In the genomic region with DNA sequence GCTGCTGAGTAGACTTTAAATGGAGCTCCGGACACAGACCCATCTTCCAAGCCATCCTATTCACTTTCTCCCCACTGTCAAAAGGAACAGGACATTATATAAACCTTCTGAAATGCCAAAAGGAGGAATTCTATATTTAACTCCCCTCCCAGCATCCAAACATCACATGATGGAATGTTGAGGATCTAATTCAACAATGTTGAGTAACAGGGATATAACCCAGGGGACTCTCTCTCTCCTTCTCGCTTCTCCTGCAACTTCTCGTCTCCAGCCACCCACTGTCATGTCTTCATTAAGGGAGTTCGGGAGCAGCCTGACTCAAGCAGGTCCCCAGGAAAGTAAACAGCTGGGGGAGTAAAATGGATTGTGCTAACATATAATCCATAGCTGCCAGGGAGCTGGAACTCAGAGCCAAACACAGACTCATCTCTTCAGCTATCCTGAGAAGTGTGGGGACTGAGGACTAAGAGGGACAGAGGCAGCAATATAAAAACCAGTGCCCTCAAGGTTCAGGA, we compare ENCODE assay signal across 18 cellular contexts. TPM values are rescaled to one million over a fixed set of nuclear protein-coding genes. Genes with fewer than 3 reads are reported as not detected.
"Had no signal": no experiment of that assay in that cellular context is flagged by ENCODE, and none has a peak within 500 bp of the region (broad histone marks: within the 10 kb centered on the region; RNA-seq: fewer than 3 reads in every experiment).

No MANE protein-coding gene starts in this region.

- H3K4me3 ChIP-seq: testis had no signal

- H3K27ac ChIP-seq: testis had no signal

- DNase-seq: activated B cell treated with CpG ODN at 0.5 μM for 24 hours; activated CD4-positive, alpha-beta T cell treated with anti-CD3 and anti-CD28 coated beads for 48 hours; activated CD8-positive, alpha-beta memory T cell treated with anti-CD3 and anti-CD28 coated beads, Interleukin-2, amount 50 U/mL, for 48 hours; activated CD8-positive, alpha-beta T cell treated with anti-CD3 and anti-CD28 coated beads for 36 hours; activated gamma-delta T cell; activated T-cell treated with anti-CD3 and anti-CD28 coated beads, Interleukin-2, amount 50 U/mL, for 72 hours; amniotic stem cell; endodermal cell; nucleus accumbens; right cardiac atrium; small intestine; stimulated activated CD4-positive, alpha-beta T cell treated with anti-CD3 and anti-CD28 coated beads, Interleukin-4, amount 100 ng/mL, for 24 hours; stimulated activated naive CD4-positive, alpha-beta T cell treated with Interleukin-2 at 50 U/mL for 16 hours; T-helper 17 cell; testis had no signal

RNA-seq across cellular contexts. Expression of gene GRIN2A, which starts 51.7 kb away (rescaled TPM):
- total RNA-seq: activated CD8-positive, alpha-beta T cell treated with anti-CD3 and anti-CD28 coated beads for 36 hours; activated naive CD4-positive, alpha-beta T cell treated with anti-CD3 and anti-CD28 coated beads, Interleukin-2, amount 50 U/mL, for 72 hours; activated T-cell treated with anti-CD3 and anti-CD28 coated beads, Interleukin-2, amount 50 U/mL, for 72 hours; dermis microvascular lymphatic vessel endothelial cell; epithelial cell of proximal tubule; T-helper 17 cell had no signal
